In genomic region chr17:40362696-40363479, GRCh38 we compare ENCODE assay signal across 8 cellular contexts. TPM values are rescaled to one million over a fixed set of nuclear protein-coding genes. Genes with fewer than 3 reads are reported as not detected.
A peak's percentile ranks its signal among the peaks of the same experiment; 100 is the strongest.
DNase-seq lines count a peak whose midpoint lies in the region; ATAC-seq and TF ChIP-seq lines count a peak whose summit lies in the region.

No MANE protein-coding gene starts in this region.

- CTCF ChIA-PET in CD8-positive, alpha-beta memory T cell (lab: Charles Lee), result interaction anchor here (1.0 to 13.7 kb wide), 12 partner anchors 9 to 197 kb away, joined by 3 to 365 read pairs (median 4); partner anchors contain the start of genes RARA and TOP2A

- no peaks in the 10 kb centered on the region for H3K36me3 ChIP-seq in CD8-positive, alpha-beta memory T cell (ENCODE audit: insufficient read depth, low read length)
- H3K36me3 ChIP-seq in left ventricle myocardium inferior (no peaks in the 10 kb centered on the region), skeletal muscle satellite cell (ENCODE audit: insufficient read depth, low read length) (no peaks in the 10 kb centered on the region)

- H3K9me3 ChIP-seq in CD8-positive, alpha-beta memory T cell (ENCODE audit: low read length), result no peaks in the 10 kb centered on the region
- no peaks in the 10 kb centered on the region for H3K9me3 ChIP-seq in left ventricle myocardium inferior (replicated peaks)
- no peaks in the 10 kb centered on the region for H3K9me3 ChIP-seq in skeletal muscle satellite cell (replicated peaks; ENCODE audit: low read length)

- H3K27ac Mint-ChIP-seq in CD8-positive, alpha-beta memory T cell, result no peak overlapping the region
- H3K27ac Mint-ChIP-seq in activated naive CD4-positive, alpha-beta T cell treated with anti-CD3 and anti-CD28 coated beads, Interleukin-2, amount 50 U/mL, for 24 hours, result no peak overlapping the region

- no peaks in the 10 kb centered on the region for H3K9me3 Mint-ChIP-seq in CD8-positive, alpha-beta memory T cell
- H3K9me3 Mint-ChIP-seq in activated naive CD4-positive, alpha-beta T cell treated with anti-CD3 and anti-CD28 coated beads, Interleukin-2, amount 50 U/mL, for 24 hours, result no peaks in the 10 kb centered on the region

- peak; percentile 64 for TF ChIP-seq CTCF in left ventricle myocardium inferior (IDR thresholded peaks at IDR 0.05; ENCODE audit: borderline replicate concordance)

- H3K36me3 Mint-ChIP-seq in CD8-positive, alpha-beta memory T cell, result no peaks in the 10 kb centered on the region
- H3K36me3 Mint-ChIP-seq in activated naive CD4-positive, alpha-beta T cell treated with anti-CD3 and anti-CD28 coated beads, Interleukin-2, amount 50 U/mL, for 24 hours, result no peaks in the 10 kb centered on the region

- POLR2A ChIA-PET in CD8-positive, alpha-beta memory T cell (lab: Charles Lee), result interaction anchor here (1.3 to 1.6 kb wide), 2 partner anchors 170 to 178 kb away, joined by 3 to 7 read pairs; no protein-coding TSS in a partner anchor

- no peak overlapping the region for H3K27ac ChIP-seq in CD8-positive, alpha-beta memory T cell (ENCODE audit: low read depth, low read length)
- peak overlapping the region; percentile 65 for H3K27ac ChIP-seq in left ventricle myocardium inferior (replicated peaks)

- ATAC-seq in GM19467 (IDR thresholded peaks at IDR 0.05; ENCODE audit: unreplicated experiment) (peak; percentile 53), SK-N-SH treated with all-trans-retinoic acid at 6 μM for 48 hours (peak; percentile 81)

- peak overlapping the region; percentile 63 for H3K9ac ChIP-seq in skeletal muscle satellite cell (ENCODE audit: low read depth, low read length)

- H3K27me3 Mint-ChIP-seq in CD8-positive, alpha-beta memory T cell, result peaks cover 7 to 17% of the 10 kb centered on the region in 2 donors
- H3K27me3 Mint-ChIP-seq in activated naive CD4-positive, alpha-beta T cell treated with anti-CD3 and anti-CD28 coated beads, Interleukin-2, amount 50 U/mL, for 24 hours, result peaks cover 3% of the 10 kb centered on the region

- H3K4me2 ChIP-seq in skeletal muscle satellite cell (ENCODE audit: low read length), result peak overlapping the region; percentile 100

- no peaks in the 10 kb centered on the region for H3K27me3 ChIP-seq in CD8-positive, alpha-beta memory T cell (ENCODE audit: insufficient read depth, low read length, poor library complexity, severe bottlenecking)
- peaks cover 23% of the 10 kb centered on the region for H3K27me3 ChIP-seq in left ventricle myocardium inferior (ENCODE audit: low read depth)
- H3K27me3 ChIP-seq in skeletal muscle satellite cell (ENCODE audit: control insufficient read depth, insufficient read depth, low read length), result no peaks in the 10 kb centered on the region

- peaks cover 11% of the 10 kb centered on the region for H3K4me1 ChIP-seq in CD8-positive, alpha-beta memory T cell (ENCODE audit: insufficient read depth, low read length)
- H3K4me1 ChIP-seq in left ventricle myocardium inferior (peaks cover 28% of the 10 kb centered on the region), skeletal muscle satellite cell (ENCODE audit: control insufficient read depth, insufficient read depth, low read length) (peaks cover 16% of the 10 kb centered on the region)

- peaks cover 9 to 22% (median 9%) of the 10 kb centered on the region in 3 donors for H3K4me1 Mint-ChIP-seq in CD8-positive, alpha-beta memory T cell
- H3K4me1 Mint-ChIP-seq in activated naive CD4-positive, alpha-beta T cell treated with anti-CD3 and anti-CD28 coated beads, Interleukin-2, amount 50 U/mL, for 24 hours, result peaks cover 17% of the 10 kb centered on the region

- no peak overlapping the region for H3K4me3 ChIP-seq in CD8-positive, alpha-beta memory T cell (ENCODE audit: low read length)
- H3K4me3 ChIP-seq in Jurkat, Clone E6-1 (ENCODE audit: low read length), result peak overlapping the region; percentile 42
- H3K4me3 ChIP-seq in left ventricle myocardium inferior (peak overlapping the region; percentile 67), skeletal muscle satellite cell (ENCODE audit: low read length) (peak overlapping the region; percentile 82)

- H3K4me3 Mint-ChIP-seq in CD8-positive, alpha-beta memory T cell, result peak overlapping the region; percentile 57 to 81 (median 75)
- peak overlapping the region; percentile 78 for H3K4me3 Mint-ChIP-seq in activated naive CD4-positive, alpha-beta T cell treated with anti-CD3 and anti-CD28 coated beads, Interleukin-2, amount 50 U/mL, for 24 hours

- DNase-seq in CD8-positive, alpha-beta memory T cell, result peak; percentile 52 to 79 (median 65)
- peak; percentile 66 for DNase-seq in Jurkat, Clone E6-1 (ENCODE audit: low read depth, low spot score)
- DNase-seq in left ventricle myocardium inferior (peak; percentile 58), cortex of kidney (lab: John Stamatoyannopoulos, UW) (no peak)

- intact Hi-C loops in left ventricle myocardium inferior (cut with micrococcal nuclease), result no loop called here

TF ChIP-seq in SK-N-SH treated with all-trans-retinoic acid at 6 μM for 48 hours, 23 proteins besides CTCF, POLR2A, EP300 and RAD21 (continues in another document):
- no peak for TF ChIP-seq CSRNP3 (CRISPR knock-in tag; IDR thresholded peaks at IDR 0.05)
- no peak for TF ChIP-seq ZNF8 (CRISPR knock-in tag; IDR thresholded peaks at IDR 0.05)
- TF ChIP-seq CREB5 (CRISPR knock-in tag; IDR thresholded peaks at IDR 0.05; ENCODE audit: low read depth), result no peak
- TF ChIP-seq CSDC2 (CRISPR knock-in tag; IDR thresholded peaks at IDR 0.05), result no peak
- TF ChIP-seq TOX (CRISPR knock-in tag; IDR thresholded peaks at IDR 0.05; ENCODE audit: borderline replicate concordance), result no peak
- no peak for TF ChIP-seq OSR1 (CRISPR knock-in tag; IDR thresholded peaks at IDR 0.05)
- no peak for TF ChIP-seq ZNF70 (CRISPR knock-in tag; IDR thresholded peaks at IDR 0.05)
- no peak for TF ChIP-seq ZFP30 (CRISPR knock-in tag; IDR thresholded peaks at IDR 0.05)
- TF ChIP-seq SNAI2 (CRISPR knock-in tag; IDR thresholded peaks at IDR 0.05), result no peak
- no peak for TF ChIP-seq TSHZ2 (CRISPR knock-in tag; IDR thresholded peaks at IDR 0.05)
- TF ChIP-seq ZC3H10 (CRISPR knock-in tag; IDR thresholded peaks at IDR 0.05), result no peak

RNA-seq across cellular contexts. Expression of gene GJD3, which starts 1.6 kb away (rescaled TPM):
- total RNA-seq in CD8-positive, alpha-beta memory T cell, result under 1 TPM in 1 of 2 experiments, not detected in 1; 0.24 TPM
- 0.40 TPM for polyA plus RNA-seq in CD8-positive, alpha-beta memory T cell
- not detected for polyA plus RNA-seq in Jurkat, Clone E6-1 (2012; ENCODE audit: insufficient read depth, insufficient read length)
- total RNA-seq in left ventricle myocardium inferior, result 0.88 TPM
- 0.22 and 0.25 TPM in 2 replicates for total RNA-seq in skeletal muscle satellite cell (2012; rRNA removed)

RNA-seq across cellular contexts. Expression of gene RARA, which starts 53.9 kb away (rescaled TPM):
- total RNA-seq in CD8-positive, alpha-beta memory T cell, result 10 to 100 TPM; 37.4 to 37.8 TPM
- polyA plus RNA-seq in CD8-positive, alpha-beta memory T cell, result 14.0 TPM
- 11.8 TPM for polyA plus RNA-seq in Jurkat, Clone E6-1 (2012; ENCODE audit: insufficient read depth, insufficient read length)
- total RNA-seq in left ventricle myocardium inferior, result 17.1 TPM
- 11.2 and 17.0 TPM in 2 replicates for total RNA-seq in skeletal muscle satellite cell (2012; rRNA removed)

RNA-seq across cellular contexts. Expression of gene TOP2A, which starts 54.8 kb away (rescaled TPM):
- total RNA-seq in CD8-positive, alpha-beta memory T cell, result 100 to 1,000 TPM; 138 to 143 TPM
- 0.86 TPM for polyA plus RNA-seq in CD8-positive, alpha-beta memory T cell
- 231 TPM for polyA plus RNA-seq in Jurkat, Clone E6-1 (2012; ENCODE audit: insufficient read depth, insufficient read length)
- total RNA-seq in left ventricle myocardium inferior, result 2.1 TPM
- total RNA-seq in skeletal muscle satellite cell (2012; rRNA removed), result 67.4 and 72.3 TPM in 2 replicates

Comparison
In these comparisons a context has a peak if more than half of its experiments do, and no peak if none do; other contexts are left out.
1. RNA of gene TOP2A, which starts 54.8 kb away (total RNA-seq): 138 to 143 TPM in CD8-positive, alpha-beta memory T cell; 2.1 TPM in left ventricle myocardium inferior (single experiment); every median in the first group is over 10 times any median in the second.